In the genomic region with DNA sequence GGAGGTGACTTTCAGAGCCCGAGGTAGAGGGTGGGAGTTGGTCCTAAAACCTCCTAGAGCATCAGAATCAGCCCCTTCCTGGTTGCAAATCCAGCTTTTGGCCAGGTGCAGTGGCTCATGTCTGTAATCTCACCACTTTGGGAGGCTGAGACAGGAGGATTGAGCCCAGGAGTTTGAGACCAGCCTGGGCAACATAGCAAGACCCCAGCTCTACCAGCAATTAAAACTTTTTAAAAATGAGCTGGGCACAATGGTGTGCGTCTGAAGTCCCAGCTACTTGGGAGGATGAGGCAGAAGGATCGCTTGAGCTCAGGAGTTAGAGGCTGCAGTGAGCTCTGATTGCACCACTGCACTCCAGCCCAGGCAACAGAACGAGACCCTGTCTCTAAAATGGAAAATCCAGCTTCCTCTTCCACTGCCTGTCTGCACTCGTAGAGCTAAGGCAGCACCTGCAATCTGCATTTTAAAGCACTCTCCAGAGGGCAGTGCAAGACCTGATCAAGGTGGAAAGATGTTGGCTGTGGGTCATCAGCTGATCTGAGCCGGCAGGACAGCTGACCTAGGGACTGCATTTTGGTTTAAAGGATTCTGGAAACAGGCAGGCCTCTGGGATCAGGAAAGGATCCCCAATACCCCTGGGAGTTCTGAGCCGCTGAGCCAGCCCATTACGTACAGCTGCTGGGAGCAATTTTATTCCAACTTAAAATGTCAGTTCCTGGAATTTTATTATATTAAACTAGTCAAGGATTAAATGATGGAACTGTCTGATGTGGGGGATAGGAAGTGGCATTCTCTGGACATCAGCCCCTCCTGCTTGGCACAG, we compare ENCODE assay signal across 12 cellular contexts. TPM values are rescaled to one million over a fixed set of nuclear protein-coding genes. Genes with fewer than 3 reads are reported as not detected.
DNase-seq lines count a peak whose midpoint lies in the region; ATAC-seq and TF ChIP-seq lines count a peak whose summit lies in the region.
"Had no signal": no experiment of that assay in that cellular context is flagged by ENCODE, and none has a peak within 500 bp of the region (broad histone marks: within the 10 kb centered on the region; RNA-seq: fewer than 3 reads in every experiment).

No MANE protein-coding gene starts in this region.

- TF ChIP-seq CTCF in body of pancreas (IDR thresholded peaks at IDR 0.05), result peak in 4 of 7 experiments; percentile 17 to 39 (median 27)
- no peak for TF ChIP-seq CTCF in lower leg skin (IDR thresholded peaks at IDR 0.05)

- H3K36me3 ChIP-seq in BLaER1 (no peaks in the 10 kb centered on the region), body of pancreas (replicated peaks in 1 of 2; ENCODE audit: insufficient read depth in 1 of 2, low read depth in 2 of 2) (no peaks in the 10 kb centered on the region)

- TF ChIP-seq POLR2A in body of pancreas (IDR thresholded peaks at IDR 0.05), result no peak
- no peak for TF ChIP-seq POLR2A in lower leg skin (IDR thresholded peaks at IDR 0.05)

- intact Hi-C loops in body of pancreas (cut with DNase I), result loop anchor here (10.0 kb wide), 1 partner anchor 56 kb away; no protein-coding TSS in a partner anchor
- intact Hi-C loops in lower leg skin (cut with DNase I; ENCODE audit: low total_unique reads), result no loop called here

- peak overlapping the region; percentile 42 for H3K4me2 ChIP-seq in BLaER1

- H3K4me1 ChIP-seq in BLaER1 (peaks cover 61% of the 10 kb centered on the region), body of pancreas (peaks cover 46% of the 10 kb centered on the region)

- H3K27me3 ChIP-seq in BLaER1 (peaks cover 37% of the 10 kb centered on the region), body of pancreas (no peaks in the 10 kb centered on the region)

- peaks cover 24% of the 10 kb centered on the region; the same call in 1 of the 2 replicates for H4K20me1 ChIP-seq in BLaER1

- H3K9ac ChIP-seq in BLaER1, result no peak overlapping the region

- H3K27ac ChIP-seq in BLaER1 (0 out of 2 replicates have a peak overlapping the region, but pooled peaks have one; percentile 9), body of pancreas (peak overlapping the region in 3 of 4 donors; percentile 7 to 86 (median 29))

- H3K9me3 ChIP-seq in BLaER1 (no peaks in the 10 kb centered on the region), body of pancreas (no peaks in the 10 kb centered on the region)

- H3K4me3 ChIP-seq in BLaER1 (no peak overlapping the region), body of pancreas (no peak overlapping the region), lower leg skin (ENCODE audit: low read depth, poor library complexity, severe bottlenecking) (no peak overlapping the region)

- ATAC-seq in body of pancreas, result peak; percentile 26
- ATAC-seq in HG03354 (IDR thresholded peaks at IDR 0.05; ENCODE audit: poor library complexity, severe bottlenecking, unreplicated experiment), result no peak
- no peak for ATAC-seq in HG02798 (IDR thresholded peaks at IDR 0.05; ENCODE audit: poor library complexity, unreplicated experiment)
- ATAC-seq: activated CD4-positive, alpha-beta T cell treated with anti-CD3 and anti-CD28 coated beads for 36 hours; Right ventricle myocardium inferior had no signal

- WGBS in body of pancreas, 2 donors, result 39 to 51% methylated on average over 4 to 8 of the region's 8 CpGs
- 49 to 52% methylated on average over 8 of the region's 8 CpGs for WGBS in lower leg skin, 2 donors

- DNase-seq in DMS79 (lab: John Stamatoyannopoulos, UW) (peak; percentile 56), NCI-H2171 (lab: John Stamatoyannopoulos, UW) (peak; percentile 13), body of pancreas (peak in 2 of 4 donors; percentile 48 to 53), lower leg skin (ENCODE audit: low spot score in 2 of 2) (no peak), NCI-H128 (lab: John Stamatoyannopoulos, UW; ENCODE audit: unreplicated experiment) (no peak)
- DNase-seq: NCI-H1048, retina had no signal

RNA-seq across cellular contexts. Expression of gene TESC, which starts 1.8 kb away (rescaled TPM):
- total RNA-seq in body of pancreas (100 to 1,000 TPM; 110 to 127 TPM), lower leg skin (10 to 100 TPM in 3 of 4 donors, 1 to 10 TPM in 1; 3.0 to 28.2 (median 13.3) TPM)

Comparison
In these comparisons a context has a peak if more than half of its experiments do, and no peak if none do; other contexts are left out.
1. DNase-seq: peak in DMS79 (single experiment) and NCI-H2171 (single experiment); none in lower leg skin (0 of 2) and NCI-H128 (single experiment).
2. CTCF ChIP-seq: peak in body of pancreas (4 of 7); none in lower leg skin (0 of 3).